In genomic region chr2:230042195-230042594, GRCh38 we compare ENCODE assay signal across 23 cellular contexts.
"Had no signal": no experiment of that assay in that cellular context is flagged by ENCODE, and none has a peak within 500 bp of the region (broad histone marks: within the 10 kb centered on the region; RNA-seq: fewer than 3 reads in every experiment).

No MANE protein-coding gene starts in this region.

- H3K27me3 ChIP-seq: cardiac muscle cell, hepatocyte, left lung, thyroid gland had no signal

- H3K27ac ChIP-seq: cardiac muscle cell, epithelial cell of prostate, hepatocyte, left lung, thyroid gland had no signal

- H3K36me3 ChIP-seq: cardiac muscle cell, left lung, thyroid gland had no signal

- H3K9me3 ChIP-seq: left lung, thyroid gland had no signal

- H3K4me3 ChIP-seq: cardiac muscle cell, hepatocyte, left lung, lung, thyroid gland had no signal

- H3K4me1 ChIP-seq: left lung, thyroid gland had no signal

- DNase-seq: activated CD4-positive, alpha-beta memory T cell treated with anti-CD3 and anti-CD28 coated beads, Interleukin-2, amount 10 ng/mL, durations not matched to agents 7 days and 5 days; activated CD4-positive, alpha-beta T cell treated with anti-CD3 and anti-CD28 coated beads, Interleukin-2, amount 10 ng/mL, durations not matched to agents 24 days and 14 days; activated effector memory CD4-positive, alpha-beta T cell treated with Interleukin-2 at 50 U/mL for 16 hours; activated naive CD4-positive, alpha-beta T cell treated with anti-CD3 and anti-CD28 coated beads for 36 hours; activated naive CD8-positive, alpha-beta T cell treated with anti-CD3 and anti-CD28 coated beads, Interleukin-2, amount 10 ng/mL, durations not matched to agents 7 days and 5 days; activated T-cell treated with anti-CD3 and anti-CD28 coated beads, Interleukin-2, amount 50 U/mL, for 72 hours; amygdala; cortex of kidney; endodermal cell; glutamatergic neuron; immature natural killer cell; left lung; naive thymus-derived CD4-positive, alpha-beta T cell; occipital lobe; posterior cingulate gyrus; stimulated activated CD4-positive, alpha-beta T cell treated with anti-CD3 and anti-CD28 coated beads, Interleukin-4, amount 100 ng/mL, for 1 hour; stimulated activated naive CD8-positive, alpha-beta T cell treated with anti-CD3 and anti-CD28 coated beads, Interleukin-15, Interleukin-2, amounts not matched to agents 100 U/mL and 50 U/mL, for 24 hours; substantia nigra; thyroid gland had no signal

- ATAC-seq: activated T-cell treated with anti-CD3 and anti-CD28 coated beads, Interleukin-2, amount 50 U/mL, for 72 hours; left lung; naive thymus-derived CD4-positive, alpha-beta T cell; stimulated activated naive CD8-positive, alpha-beta T cell treated with anti-CD3 and anti-CD28 coated beads, Interleukin-15, Interleukin-2, amounts not matched to agents 100 U/mL and 50 U/mL, for 24 hours had no signal
